In genomic region chr4:16674133-16674532, GRCh38 we compare ENCODE assay signal across 28 cellular contexts.
"Had no signal": no experiment of that assay in that cellular context is flagged by ENCODE, and none has a peak within 500 bp of the region (broad histone marks: within the 10 kb centered on the region; RNA-seq: fewer than 3 reads in every experiment).

No MANE protein-coding gene starts in this region.

- H3K27me3 Mint-ChIP-seq: naive B cell; natural killer cell treated with Interleukin-12 subunit alpha and Interleukin-12 subunit beta and Interleukin-15 and Interleukin-18, amount 100 ng/mL, for 72 hours; stimulated activated memory B cell treated with anti-CD40 and anti-IgM and Interleukin-4, amounts not matched to agents 10 μg/mL and 1 μg/mL and 100 μg/mL, for 72 hours had no signal

- H3K4me3 Mint-ChIP-seq: mesothelial cell of epicardium; naive B cell; natural killer cell treated with Interleukin-12 subunit alpha and Interleukin-12 subunit beta and Interleukin-15 and Interleukin-18, amount 100 ng/mL, for 72 hours; neural progenitor cell; stimulated activated memory B cell treated with anti-CD40 and anti-IgM and Interleukin-4, amounts not matched to agents 10 μg/mL and 1 μg/mL and 100 μg/mL, for 72 hours had no signal

- H3K9me3 Mint-ChIP-seq: mesothelial cell of epicardium; natural killer cell treated with Interleukin-12 subunit alpha and Interleukin-12 subunit beta and Interleukin-15 and Interleukin-18, amount 100 ng/mL, for 72 hours; neural progenitor cell had no signal

- H3K27ac ChIP-seq: epithelial cell of prostate, gastrocnemius medialis, heart left ventricle, hepatocyte, left lung, neural progenitor cell, parathyroid adenoma, prostate gland, skin epidermis, spleen, thoracic aorta, tibial nerve, upper lobe of left lung had no signal

- H3K4me3 ChIP-seq: gastrocnemius medialis, heart left ventricle, hepatocyte, left lung, mucosa of descending colon, neural progenitor cell, prostate gland, skin epidermis, spleen, thoracic aorta, tibial nerve, upper lobe of left lung had no signal

- H3K4me2 ChIP-seq: hepatocyte, neural progenitor cell had no signal

- H3K4me1 ChIP-seq: left lung, parathyroid adenoma, prostate gland had no signal

- ATAC-seq: esophagus mucosa; gastrocnemius medialis; heart left ventricle; left cardiac atrium; left lung; mucosa of descending colon; natural killer cell treated with Interleukin-12 subunit alpha and Interleukin-12 subunit beta and Interleukin-15 and Interleukin-18, amount 100 ng/mL, for 72 hours; right cardiac atrium; stimulated activated memory B cell treated with anti-CD40 and anti-IgM and Interleukin-4, amounts not matched to agents 10 μg/mL and 1 μg/mL and 100 μg/mL, for 72 hours; stimulated activated naive CD8-positive, alpha-beta T cell treated with anti-CD3 and anti-CD28 coated beads, Interleukin-15, Interleukin-2, amounts not matched to agents 100 U/mL and 50 U/mL, for 24 hours had no signal

- H3K36me3 ChIP-seq: gastrocnemius medialis, heart left ventricle, left lung, neural progenitor cell, prostate gland, spleen, thoracic aorta, tibial nerve, upper lobe of left lung had no signal

- H3K4me1 Mint-ChIP-seq: mesothelial cell of epicardium; naive B cell; stimulated activated memory B cell treated with anti-CD40 and anti-IgM and Interleukin-4, amounts not matched to agents 10 μg/mL and 1 μg/mL and 100 μg/mL, for 72 hours had no signal

- FAIRE-seq: urothelium cell line had no signal

- H2AFZ ChIP-seq: hepatocyte, neural progenitor cell, parathyroid adenoma had no signal

- H3K27ac Mint-ChIP-seq: mesothelial cell of epicardium; naive B cell; natural killer cell treated with Interleukin-12 subunit alpha and Interleukin-12 subunit beta and Interleukin-15 and Interleukin-18, amount 100 ng/mL, for 72 hours; neural progenitor cell; stimulated activated memory B cell treated with anti-CD40 and anti-IgM and Interleukin-4, amounts not matched to agents 10 μg/mL and 1 μg/mL and 100 μg/mL, for 72 hours had no signal

- H3K79me2 ChIP-seq: hepatocyte, parathyroid adenoma had no signal

- H3K9ac ChIP-seq: neural progenitor cell, parathyroid adenoma had no signal

- H3K9me3 ChIP-seq: gastrocnemius medialis, heart left ventricle, left lung, mucosa of descending colon, prostate gland, spleen, thoracic aorta, tibial nerve, upper lobe of left lung had no signal

- DNase-seq: cortex of kidney; effector CD4-positive, alpha-beta T cell; foreskin fibroblast; gastrocnemius medialis; heart left ventricle; left cardiac atrium; left lung; mesenchymal stem cell; mucosa of descending colon; naive B cell; right cardiac atrium; spleen; stimulated activated CD4-positive, alpha-beta T cell treated with anti-CD3 and anti-CD28 coated beads, Interleukin-4, amount 100 ng/mL, for 4 hours; stimulated activated naive CD8-positive, alpha-beta T cell treated with anti-CD3 and anti-CD28 coated beads, Interleukin-15, Interleukin-2, amounts not matched to agents 100 U/mL and 50 U/mL, for 24 hours; upper lobe of left lung had no signal

- H3K27me3 ChIP-seq: gastrocnemius medialis, heart left ventricle, hepatocyte, left lung, neural progenitor cell, spleen, tibial nerve, upper lobe of left lung had no signal

- H3K36me3 Mint-ChIP-seq: mesothelial cell of epicardium; naive B cell; natural killer cell treated with Interleukin-12 subunit alpha and Interleukin-12 subunit beta and Interleukin-15 and Interleukin-18, amount 100 ng/mL, for 72 hours; neural progenitor cell; stimulated activated memory B cell treated with anti-CD40 and anti-IgM and Interleukin-4, amounts not matched to agents 10 μg/mL and 1 μg/mL and 100 μg/mL, for 72 hours had no signal
